Comparison of ENCODE assay signal across 26 cellular contexts in the genomic region with DNA sequence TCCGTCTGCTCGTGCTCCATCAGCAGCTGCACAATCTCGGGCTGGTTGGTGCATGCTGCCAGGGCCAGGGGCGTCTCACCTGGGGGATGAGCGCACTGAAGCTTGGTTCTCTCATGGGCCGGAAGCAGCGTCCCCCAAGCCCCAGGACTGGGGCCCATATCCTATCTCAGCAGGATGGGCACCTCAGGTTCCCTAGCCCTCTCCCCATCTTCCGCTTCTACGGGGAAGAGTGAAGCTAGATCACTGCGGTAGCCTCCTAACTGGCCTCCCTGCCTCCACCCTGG. TPM values are rescaled to one million over a fixed set of nuclear protein-coding genes. Genes with fewer than 3 reads are reported as not detected.
"Had no signal": no experiment of that assay in that cellular context is flagged by ENCODE, and none has a peak within 500 bp of the region (broad histone marks: within the 10 kb centered on the region; RNA-seq: fewer than 3 reads in every experiment).

No MANE protein-coding gene starts in this region.

- H3K9me3 ChIP-seq: body of pancreas, esophagus muscularis mucosa, sigmoid colon, stomach, thoracic aorta, upper lobe of left lung had no signal

- H3K27me3 Mint-ChIP-seq: stimulated activated memory B cell treated with anti-CD40 and anti-IgM and Interleukin-4, amounts not matched to agents 10 μg/mL and 1 μg/mL and 100 μg/mL, for 72 hours had no signal

- H3K27ac ChIP-seq: body of pancreas, cardiac muscle cell, thoracic aorta, upper lobe of left lung had no signal

- H3K9me3 Mint-ChIP-seq: activated CD4-positive, alpha-beta memory T cell treated with anti-CD3 and anti-CD28 coated beads, Interleukin-2, amount 10 ng/mL, durations not matched to agents 7 days and 5 days; activated naive CD4-positive, alpha-beta T cell treated with anti-CD3 and anti-CD28 coated beads, Interleukin-2, amount 10 ng/mL, durations not matched to agents 7 days and 5 days; effector memory CD8-positive, alpha-beta T cell; natural killer cell; stimulated activated memory B cell treated with anti-CD40 and anti-IgM and Interleukin-4, amounts not matched to agents 10 μg/mL and 1 μg/mL and 100 μg/mL, for 72 hours had no signal

- H3K36me3 ChIP-seq: cardiac muscle cell, esophagus muscularis mucosa, sigmoid colon, stomach, thoracic aorta, upper lobe of left lung had no signal

- H3K4me3 Mint-ChIP-seq: activated CD4-positive, alpha-beta memory T cell treated with anti-CD3 and anti-CD28 coated beads, Interleukin-2, amount 10 ng/mL, durations not matched to agents 7 days and 5 days; activated naive CD4-positive, alpha-beta T cell treated with anti-CD3 and anti-CD28 coated beads, Interleukin-2, amount 10 ng/mL, durations not matched to agents 7 days and 5 days; effector memory CD8-positive, alpha-beta T cell; natural killer cell; stimulated activated memory B cell treated with anti-CD40 and anti-IgM and Interleukin-4, amounts not matched to agents 10 μg/mL and 1 μg/mL and 100 μg/mL, for 72 hours had no signal

- DNase-seq: activated CD4-positive, alpha-beta memory T cell treated with anti-CD3 and anti-CD28 coated beads, Interleukin-2, amount 10 ng/mL, durations not matched to agents 7 days and 5 days; activated CD4-positive, alpha-beta T cell treated with anti-CD3 and anti-CD28 coated beads for 48 hours; activated CD4-positive, CD25-positive, alpha-beta regulatory T cell; activated effector memory CD4-positive, alpha-beta T cell treated with anti-CD3 and anti-CD28 coated beads, Interleukin-2, amount 50 U/mL, for 16 hours; activated naive CD4-positive, alpha-beta T cell treated with anti-CD3 and anti-CD28 coated beads, Interleukin-2, amount 10 ng/mL, durations not matched to agents 7 days and 5 days; activated T-cell treated with anti-CD3 and anti-CD28 coated beads for 4 hours; body of pancreas; dermis blood vessel endothelial cell; effector memory CD8-positive, alpha-beta T cell; midbrain; natural killer cell; sigmoid colon; stimulated activated CD4-positive, alpha-beta T cell treated with anti-CD3 and anti-CD28 coated beads, Interleukin-15, amount 100 ng/mL, for 24 hours; stomach had no signal

- H3K27me3 ChIP-seq: body of pancreas, cardiac muscle cell, upper lobe of left lung had no signal

- H3K4me2 ChIP-seq: smooth muscle cell had no signal

- FAIRE-seq: endothelial cell of umbilical vein, frontal cortex, keratinocyte had no signal

- H3K36me3 Mint-ChIP-seq: activated naive CD4-positive, alpha-beta T cell treated with anti-CD3 and anti-CD28 coated beads, Interleukin-2, amount 10 ng/mL, durations not matched to agents 7 days and 5 days; natural killer cell had no signal

- ATAC-seq: body of pancreas; effector memory CD8-positive, alpha-beta T cell; left lobe of liver; natural killer cell; stimulated activated memory B cell treated with anti-CD40 and anti-IgM and Interleukin-4, amounts not matched to agents 10 μg/mL and 1 μg/mL and 100 μg/mL, for 72 hours had no signal

- H3K4me3 ChIP-seq: body of pancreas, cardiac muscle cell, esophagus muscularis mucosa, sigmoid colon, smooth muscle cell, stomach, thoracic aorta, upper lobe of left lung had no signal

- H3K27ac Mint-ChIP-seq: activated CD4-positive, alpha-beta memory T cell treated with anti-CD3 and anti-CD28 coated beads, Interleukin-2, amount 10 ng/mL, durations not matched to agents 7 days and 5 days; activated naive CD4-positive, alpha-beta T cell treated with anti-CD3 and anti-CD28 coated beads, Interleukin-2, amount 10 ng/mL, durations not matched to agents 7 days and 5 days; natural killer cell; stimulated activated memory B cell treated with anti-CD40 and anti-IgM and Interleukin-4, amounts not matched to agents 10 μg/mL and 1 μg/mL and 100 μg/mL, for 72 hours had no signal

RNA-seq across cellular contexts. Expression of a gene that starts 24.8 kb away (rescaled TPM):
- total RNA-seq: dermis blood vessel endothelial cell, endothelial cell of umbilical vein had no signal

RNA-seq across cellular contexts. Expression of a gene that starts 57.0 kb away (rescaled TPM):
- total RNA-seq: activated CD4-positive, alpha-beta memory T cell treated with anti-CD3 and anti-CD28 coated beads, Interleukin-2, amount 10 ng/mL, durations not matched to agents 7 days and 5 days; cardiac muscle cell; dermis blood vessel endothelial cell; endothelial cell of umbilical vein; lung microvascular endothelial cell; natural killer cell; smooth muscle cell; T-helper 1 cell treated with Interleukin-12 subunit alpha and Interleukin-12 subunit beta and Interleukin-4 antibody, amounts not matched to agents 30 ng/mL and 1 ng/mL, for 36 hours had no signal
- polyA plus RNA-seq: cardiac muscle cell, keratinocyte, smooth muscle cell had no signal
